Comparison of ENCODE assay signal across 10 cellular contexts in the genomic region with DNA sequence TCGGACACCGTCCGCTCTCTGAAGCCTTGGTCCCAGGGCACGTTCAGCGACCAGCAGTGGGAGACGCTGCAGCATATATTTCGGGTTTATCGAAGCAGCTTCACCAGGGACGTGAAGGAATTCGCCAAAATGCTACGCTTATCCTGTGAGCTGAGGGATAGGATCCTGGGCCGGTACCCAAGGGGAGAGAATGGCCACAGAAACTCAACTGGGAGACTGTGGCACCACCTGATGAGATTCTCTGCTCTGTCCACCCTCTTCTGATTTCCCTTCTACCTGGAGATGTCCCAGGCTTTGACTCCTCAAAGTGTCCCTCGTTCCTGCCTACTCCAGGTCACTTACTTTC. TPM values are rescaled to one million over a fixed set of nuclear protein-coding genes. Genes with fewer than 3 reads are reported as not detected.
A peak's percentile ranks its signal among the peaks of the same experiment; 100 is the strongest.
DNase-seq lines count a peak whose midpoint lies in the region; ATAC-seq and TF ChIP-seq lines count a peak whose summit lies in the region.
"Had no signal": no experiment of that assay in that cellular context is flagged by ENCODE, and none has a peak within 500 bp of the region (broad histone marks: within the 10 kb centered on the region; RNA-seq: fewer than 3 reads in every experiment).

No MANE protein-coding gene starts in this region.

- no peaks in the 10 kb centered on the region for H3K9me3 ChIP-seq in aorta (ENCODE audit: control insufficient read depth, low read length)

- H3K4me1 Mint-ChIP-seq in stimulated activated naive CD8-positive, alpha-beta T cell treated with anti-CD3 and anti-CD28 coated beads, Interleukin-15, Interleukin-2, amounts not matched to agents 100 ng/mL and 50 ng/mL, for 24 hours (ENCODE audit: low read depth), result peaks cover 39% of the 10 kb centered on the region
- H3K4me1 Mint-ChIP-seq in natural killer cell treated with Interleukin-12 subunit alpha and Interleukin-12 subunit beta and Interleukin-15 and Interleukin-18, amount 100 ng/mL, for 72 hours (ENCODE audit: low read depth in 2 of 2), result peaks cover 11 to 15% of the 10 kb centered on the region in 2 donors

- H3K27me3 Mint-ChIP-seq in stimulated activated naive CD8-positive, alpha-beta T cell treated with anti-CD3 and anti-CD28 coated beads, Interleukin-15, Interleukin-2, amounts not matched to agents 100 ng/mL and 50 ng/mL, for 24 hours, result peaks cover 68% of the 10 kb centered on the region
- peaks cover 47 to 62% of the 10 kb centered on the region in 2 donors for H3K27me3 Mint-ChIP-seq in natural killer cell treated with Interleukin-12 subunit alpha and Interleukin-12 subunit beta and Interleukin-15 and Interleukin-18, amount 100 ng/mL, for 72 hours

- peaks cover 0 to 4% of the 10 kb centered on the region in 2 donors for H3K4me1 ChIP-seq in aorta (ENCODE audit: control insufficient read depth in 1 of 2, insufficient read depth in 2 of 2, low read length in 2 of 2)

- no peak for TF ChIP-seq CTCF in dorsolateral prefrontal cortex (IDR thresholded peaks at IDR 0.05 in 54 of 56, conservative IDR thresholded peaks at IDR 0.05 in 2 of 56; ENCODE audit: low read depth in 1 of 56, partially characterized antibody in 56 of 56)

- no peak overlapping the region for H3K27ac Mint-ChIP-seq in stimulated activated naive CD8-positive, alpha-beta T cell treated with anti-CD3 and anti-CD28 coated beads, Interleukin-15, Interleukin-2, amounts not matched to agents 100 ng/mL and 50 ng/mL, for 24 hours
- no peak overlapping the region for H3K27ac Mint-ChIP-seq in natural killer cell treated with Interleukin-12 subunit alpha and Interleukin-12 subunit beta and Interleukin-15 and Interleukin-18, amount 100 ng/mL, for 72 hours

- peak overlapping the region; percentile 80 for H3K4me3 Mint-ChIP-seq in stimulated activated naive CD8-positive, alpha-beta T cell treated with anti-CD3 and anti-CD28 coated beads, Interleukin-15, Interleukin-2, amounts not matched to agents 100 ng/mL and 50 ng/mL, for 24 hours
- H3K4me3 Mint-ChIP-seq in natural killer cell treated with Interleukin-12 subunit alpha and Interleukin-12 subunit beta and Interleukin-15 and Interleukin-18, amount 100 ng/mL, for 72 hours, result peak overlapping the region; percentile 79

- no peak overlapping the region for H3K27ac ChIP-seq in dorsolateral prefrontal cortex
- no peak overlapping the region for H3K27ac ChIP-seq in aorta (ENCODE audit: low read depth in 1 of 2, low read length in 2 of 2)

- no peaks in the 10 kb centered on the region for H3K36me3 Mint-ChIP-seq in stimulated activated naive CD8-positive, alpha-beta T cell treated with anti-CD3 and anti-CD28 coated beads, Interleukin-15, Interleukin-2, amounts not matched to agents 100 ng/mL and 50 ng/mL, for 24 hours (ENCODE audit: low read depth)
- H3K36me3 Mint-ChIP-seq in natural killer cell treated with Interleukin-12 subunit alpha and Interleukin-12 subunit beta and Interleukin-15 and Interleukin-18, amount 100 ng/mL, for 72 hours, result no peaks in the 10 kb centered on the region

- 11 to 12% methylated on average over 13 of the region's 13 CpGs for WGBS in aorta, 2 donors

- H3K27me3 ChIP-seq in dorsolateral prefrontal cortex, result peaks cover 0 to 67% (median 42%) of the 10 kb centered on the region in 45 donors
- H3K27me3 ChIP-seq in aorta (ENCODE audit: control insufficient read depth in 1 of 2, insufficient read depth in 2 of 2, low read length in 1 of 2), result no peaks in the 10 kb centered on the region

- DNase-seq in stimulated activated naive CD8-positive, alpha-beta T cell treated with anti-CD3 and anti-CD28 coated beads, Interleukin-15, Interleukin-2, amounts not matched to agents 100 U/mL and 50 U/mL, for 24 hours, result no peak
- DNase-seq in dorsolateral prefrontal cortex (no peak), aorta (no peak), NCI-H510A treated with DMSO at 0.1 percent for 48 hours (lab: John Stamatoyannopoulos, UW) (no peak), GM03348 (ENCODE audit: low spot score) (no peak)
- DNase-seq in natural killer cell treated with Interleukin-12 subunit alpha and Interleukin-12 subunit beta and Interleukin-15 and Interleukin-18, amount 100 ng/mL, for 72 hours (ENCODE audit: low spot score), result no peak
- DNase-seq: DMS79 treated with DMSO at 0.1 percent for 48 hours; effector CD4-positive, alpha-beta T cell had no signal

- H3K36me3 ChIP-seq in aorta (ENCODE audit: control insufficient read depth in 1 of 2, insufficient read depth in 2 of 2, low read length in 1 of 2), result no peaks in the 10 kb centered on the region

- no peak for ATAC-seq in stimulated activated naive CD8-positive, alpha-beta T cell treated with anti-CD3 and anti-CD28 coated beads, Interleukin-15, Interleukin-2, amounts not matched to agents 100 U/mL and 50 U/mL, for 24 hours
- ATAC-seq in natural killer cell treated with Interleukin-12 subunit alpha and Interleukin-12 subunit beta and Interleukin-15 and Interleukin-18, amount 100 ng/mL, for 72 hours, result no peak
- ATAC-seq in aorta (ENCODE audit: low FRiP score) (peak; percentile 46), GM18909 (IDR thresholded peaks at IDR 0.05; ENCODE audit: poor library complexity, unreplicated experiment) (no peak)

- intact Hi-C loops in dorsolateral prefrontal cortex (cut with DNase I) (no loop called here), aorta (cut with DNase I) (loop anchor here in 1 of 2 donors (10.0 kb wide), 1 partner anchor 333 kb away; no protein-coding TSS in a partner anchor)

- H3K4me3 ChIP-seq in dorsolateral prefrontal cortex (peak overlapping the region; percentile 19 to 77 (median 54)), aorta (ENCODE audit: low read length in 2 of 2) (peak overlapping the region; percentile 4 to 29)

- no peaks in the 10 kb centered on the region for H3K9me3 Mint-ChIP-seq in stimulated activated naive CD8-positive, alpha-beta T cell treated with anti-CD3 and anti-CD28 coated beads, Interleukin-15, Interleukin-2, amounts not matched to agents 100 ng/mL and 50 ng/mL, for 24 hours
- H3K9me3 Mint-ChIP-seq in natural killer cell treated with Interleukin-12 subunit alpha and Interleukin-12 subunit beta and Interleukin-15 and Interleukin-18, amount 100 ng/mL, for 72 hours, result no peaks in the 10 kb centered on the region

RNA-seq across cellular contexts. Expression of gene CD1D, which starts 0.9 kb away (rescaled TPM):
- total RNA-seq in dorsolateral prefrontal cortex (1 to 10 TPM in 2 of 120 experiments, under 1 TPM in 76, not detected in 42; 0.14 to 1.2 (median 0.35) TPM), aorta (1 to 10 TPM; 2.0 to 3.3 TPM)
- total RNA-seq in natural killer cell treated with Interleukin-12 subunit alpha and Interleukin-12 subunit beta and Interleukin-15 and Interleukin-18, amount 100 ng/mL, for 72 hours, result not detected
- under 1 TPM; 0.59 to 0.63 TPM for polyA plus RNA-seq in aorta
